20 cellular contexts compared by ENCODE assay signal in genomic region chr4:74975848-74976824, GRCh38. TPM values are rescaled to one million over a fixed set of nuclear protein-coding genes. Genes with fewer than 3 reads are reported as not detected.
"Had no signal": no experiment of that assay in that cellular context is flagged by ENCODE, and none has a peak within 500 bp of the region (broad histone marks: within the 10 kb centered on the region; RNA-seq: fewer than 3 reads in every experiment).

No MANE protein-coding gene starts in this region.

- H3K36me3 ChIP-seq: pancreas, thoracic aorta, upper lobe of right lung had no signal

- H3K27me3 ChIP-seq: pancreas, upper lobe of right lung had no signal

- H3K4me1 ChIP-seq: pancreas, upper lobe of right lung had no signal

- H3K9me3 ChIP-seq: pancreas, upper lobe of right lung had no signal

- H3K27ac ChIP-seq: epithelial cell of prostate, pancreas, upper lobe of right lung had no signal

- H3K4me3 ChIP-seq: pancreas, thoracic aorta, upper lobe of right lung had no signal

- DNase-seq: activated CD4-positive, alpha-beta memory T cell treated with anti-CD3 and anti-CD28 coated beads, Interleukin-2, amount 10 ng/mL, durations not matched to agents 7 days and 5 days; activated CD4-positive, alpha-beta T cell treated with anti-CD3 and anti-CD28 coated beads for 48 hours; activated CD4-positive, CD25-positive, alpha-beta regulatory T cell; activated effector memory CD4-positive, alpha-beta T cell treated with anti-CD3 and anti-CD28 coated beads, Interleukin-2, amount 50 U/mL, for 16 hours; activated naive CD4-positive, alpha-beta T cell treated with anti-CD3 and anti-CD28 coated beads, Interleukin-2, amount 10 ng/mL, durations not matched to agents 7 days and 5 days; activated T-cell treated with anti-CD3 and anti-CD28 coated beads for 4 hours; amygdala; cortex of kidney; immature natural killer cell; nephron progenitor cell; pancreas; stimulated activated CD4-positive, alpha-beta T cell treated with anti-CD3 and anti-CD28 coated beads, Interleukin-2, amount 100 ng/mL, for 48 hours; stimulated activated CD8-positive, alpha-beta memory T cell treated with anti-CD3 and anti-CD28 coated beads, Interleukin-4, amount 100 ng/mL, for 48 hours; stimulated activated naive B cell treated with anti-CD40 and anti-IgM and Interleukin-4, amounts not matched to agents 10 μg/mL and 1 μg/mL and 100 μg/mL, for 72 hours; T1000; upper lobe of right lung had no signal

- ATAC-seq: pancreas, sciatic nerve, upper lobe of right lung had no signal

RNA-seq across cellular contexts. Expression of gene PARM1, which starts 43.2 kb away (rescaled TPM):
- total RNA-seq: activated CD4-positive, alpha-beta memory T cell treated with anti-CD3 and anti-CD28 coated beads, Interleukin-2, amount 10 ng/mL, durations not matched to agents 7 days and 5 days; T-helper 1 cell treated with Interleukin-12 subunit alpha and Interleukin-12 subunit beta and Interleukin-4 antibody, amounts not matched to agents 30 ng/mL and 1 ng/mL, for 36 hours had no signal
